8 cellular contexts compared by ENCODE assay signal in the genomic region with DNA sequence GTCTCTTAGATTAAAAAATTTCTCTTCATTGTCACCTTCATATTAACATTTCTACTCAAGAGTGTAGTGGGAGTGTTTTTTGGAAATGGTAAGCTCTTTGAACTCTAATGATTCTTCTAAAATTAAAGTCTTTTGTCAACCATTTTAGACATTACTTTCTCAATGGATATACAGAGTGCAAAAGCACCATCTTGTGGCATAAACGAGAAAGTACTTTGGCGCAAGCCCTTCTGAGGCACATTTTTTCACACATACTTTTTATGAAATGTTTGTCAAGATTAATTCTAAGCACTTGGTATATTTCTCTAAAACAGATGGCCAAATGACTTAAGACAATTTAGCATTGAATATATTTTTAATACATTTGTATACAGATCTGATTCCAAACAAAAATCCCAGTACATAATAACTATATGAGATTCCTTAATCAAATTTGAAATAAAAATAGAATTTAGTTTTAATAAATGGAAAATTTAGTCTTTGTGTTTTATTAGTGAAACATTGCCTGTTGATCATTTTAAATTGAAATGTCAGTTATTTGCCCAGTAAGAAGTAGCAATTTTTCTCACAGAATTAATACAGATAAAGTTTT.
DNase-seq lines count a peak whose midpoint lies in the region; ATAC-seq and TF ChIP-seq lines count a peak whose summit lies in the region.

No MANE protein-coding gene starts in this region.

- H3K9ac ChIP-seq in adipocyte (ENCODE audit: low read length), result peak overlapping the region; percentile 55

- H3K4me1 ChIP-seq in adipocyte (ENCODE audit: control insufficient read depth, insufficient read depth, low read length) (peaks cover 13% of the 10 kb centered on the region), hepatocyte (ENCODE audit: insufficient read depth) (no peaks in the 10 kb centered on the region)

- H3K79me2 ChIP-seq in hepatocyte, result no peaks in the 10 kb centered on the region

- peak; percentile 64 for ATAC-seq in GM18519 (IDR thresholded peaks at IDR 0.05; ENCODE audit: low FRiP score, unreplicated experiment)
- peak; percentile 67 for ATAC-seq in HG02981 (IDR thresholded peaks at IDR 0.05; ENCODE audit: unreplicated experiment)

- H3K27ac ChIP-seq in hepatocyte, result no peak overlapping the region

- whole genome bisulfite sequencing in hepatocyte (ENCODE audit: low lambda C conversion rate, missing lambda C conversion rate), result under 1% methylated on average over 2 of the region's 2 CpGs

- H2AFZ ChIP-seq in hepatocyte, result no peak overlapping the region

- peak; percentile 82 for TF ChIP-seq CTCF in hepatocyte (IDR thresholded peaks at IDR 0.05; ENCODE audit: poor library complexity)

- H4K20me1 ChIP-seq in hepatocyte (ENCODE audit: insufficient read depth, poor library complexity, severe bottlenecking), result no peaks in the 10 kb centered on the region

- DNase-seq in COLO829 (ENCODE audit: low spot score) (peak; percentile 74), NCI-H2171 (lab: John Stamatoyannopoulos, UW) (peak; percentile 58), adipocyte (ENCODE audit: low read depth) (peak; percentile 87), hepatocyte (ENCODE audit: low spot score) (peak; percentile 73), superior temporal gyrus (ENCODE audit: extremely low spot score) (peak; percentile 86), HK-2 (ENCODE audit: unreplicated experiment) (no peak)

- H3K9me3 ChIP-seq in adipocyte (ENCODE audit: control insufficient read depth, low read length) (no peaks in the 10 kb centered on the region), hepatocyte (ENCODE audit: low read depth) (no peaks in the 10 kb centered on the region)

- no peaks in the 10 kb centered on the region for H3K27me3 ChIP-seq in adipocyte (replicated peaks; ENCODE audit: control insufficient read depth, insufficient read depth, low read length)
- no peaks in the 10 kb centered on the region for H3K27me3 ChIP-seq in hepatocyte

- no peak overlapping the region for H3K4me2 ChIP-seq in hepatocyte

- no peaks in the 10 kb centered on the region for H3K36me3 ChIP-seq in adipocyte (ENCODE audit: control insufficient read depth, insufficient read depth, low read length, severe bottlenecking)
- no peaks in the 10 kb centered on the region for H3K36me3 ChIP-seq in hepatocyte (replicated peaks; ENCODE audit: insufficient read depth, low read depth)

- H3K4me3 ChIP-seq in adipocyte (ENCODE audit: low read length) (no peak overlapping the region), hepatocyte (no peak overlapping the region)

- no peaks in the 10 kb centered on the region for H3K9me2 ChIP-seq in hepatocyte (replicated peaks; ENCODE audit: insufficient read depth)
